In genomic region chr2:12507295-12507694, GRCh38 we compare ENCODE assay signal across 8 cellular contexts.
DNase-seq lines count a peak whose midpoint lies in the region; ATAC-seq and TF ChIP-seq lines count a peak whose summit lies in the region.

No MANE protein-coding gene starts in this region.

- peak overlapping the region; percentile 24 to 30 for H3K4me3 Mint-ChIP-seq in stimulated activated naive CD8-positive, alpha-beta T cell treated with anti-CD3 and anti-CD28 coated beads, Interleukin-15, amount 100 ng/mL, for 72 hours

- H3K4me3 ChIP-seq in BJ (ENCODE audit: low read depth, low read length) = no peak overlapping the region

- H3K27me3 ChIP-seq in BJ (ENCODE audit: control insufficient read depth, insufficient read depth, low read length) = no peaks in the 10 kb centered on the region

- DNase-seq in BJ (ENCODE audit: low read depth) = peak; percentile 86
- peak; percentile 74 for DNase-seq in HS-5 (ENCODE audit: low read depth)
- DNase-seq in activated CD4-positive, alpha-beta T cell treated with anti-CD3 and anti-CD28 coated beads for 4 hours = peak; percentile 79 to 84
- peak; percentile 68 to 86 for DNase-seq in stimulated activated naive CD8-positive, alpha-beta T cell treated with anti-CD3 and anti-CD28 coated beads, Interleukin-15, amount 100 ng/mL, for 72 hours
- DNase-seq in SHP77 (lab: John Stamatoyannopoulos, UW) = no peak
- no peak for DNase-seq in NCI-H524 (lab: John Stamatoyannopoulos, UW)

- H3K9me3 Mint-ChIP-seq in stimulated activated naive CD8-positive, alpha-beta T cell treated with anti-CD3 and anti-CD28 coated beads, Interleukin-15, amount 100 ng/mL, for 72 hours = no peaks in the 10 kb centered on the region

- POLR2A ChIA-PET in BJ (lab: Charles Lee) = interaction anchor here (0.9 kb wide), 1 partner anchor 27 kb away, joined by 4 read pairs; no protein-coding TSS in a partner anchor

- H3K27me3 Mint-ChIP-seq in stimulated activated naive CD8-positive, alpha-beta T cell treated with anti-CD3 and anti-CD28 coated beads, Interleukin-15, amount 100 ng/mL, for 72 hours = no peaks in the 10 kb centered on the region

- peaks cover 77% of the 10 kb centered on the region for H3K4me1 Mint-ChIP-seq in stimulated activated naive CD8-positive, alpha-beta T cell treated with anti-CD3 and anti-CD28 coated beads, Interleukin-15, amount 100 ng/mL, for 72 hours

- CTCF ChIA-PET in BJ (lab: Yijun Ruan, JAX) = interaction anchor here (1.5 kb wide), 1 partner anchor 27 kb away, joined by 3 read pairs; no protein-coding TSS in a partner anchor

- peak; percentile 75 for ATAC-seq in GM21515 (IDR thresholded peaks at IDR 0.05; ENCODE audit: unreplicated experiment)
- ATAC-seq in esophagus mucosa = peak; percentile 97
- ATAC-seq in stimulated activated naive CD8-positive, alpha-beta T cell treated with anti-CD3 and anti-CD28 coated beads, Interleukin-15, amount 100 ng/mL, for 72 hours = peak; percentile 95

- H3K27ac Mint-ChIP-seq in stimulated activated naive CD8-positive, alpha-beta T cell treated with anti-CD3 and anti-CD28 coated beads, Interleukin-15, amount 100 ng/mL, for 72 hours = no peak overlapping the region

- H3K36me3 ChIP-seq in BJ (ENCODE audit: control insufficient read depth, insufficient read depth, low read length) = no peaks in the 10 kb centered on the region

- TF ChIP-seq CTCF in BJ (IDR thresholded peaks at IDR 0.05; ENCODE audit: insufficient read depth, low read depth, low read length) = no peak

Comparison
In these comparisons a context has a peak if more than half of its experiments do, and no peak if none do; other contexts are left out.
1. DNase-seq: peak in BJ (single experiment), HS-5 (single experiment), activated CD4-positive, alpha-beta T cell treated with anti-CD3 and anti-CD28 coated beads for 4 hours (2 of 2) and stimulated activated naive CD8-positive, alpha-beta T cell treated with anti-CD3 and anti-CD28 coated beads, Interleukin-15, amount 100 ng/mL, for 72 hours (2 of 2); none in SHP77 (0 of 2) and NCI-H524 (0 of 2).
2. Peak in every context shown above with its lines, with median percentiles within 50 percentile points of each other: ATAC-seq.